Comparison of ENCODE assay signal across 30 cellular contexts in genomic region chr9:29976981-29977380, GRCh38.
"Had no signal": no experiment of that assay in that cellular context is flagged by ENCODE, and none has a peak within 500 bp of the region (broad histone marks: within the 10 kb centered on the region; RNA-seq: fewer than 3 reads in every experiment).

No MANE protein-coding gene starts in this region.

- H3K36me3 ChIP-seq: ovary, right lobe of liver, sigmoid colon, suprapubic skin, tibial artery, transverse colon, upper lobe of right lung, uterus had no signal

- ATAC-seq: naive thymus-derived CD8-positive, alpha-beta T cell; natural killer cell treated with Interleukin-12 subunit alpha and Interleukin-12 subunit beta and Interleukin-15 and Interleukin-18, amount 100 ng/mL, for 72 hours; psoas muscle; right cardiac atrium; right lobe of liver; stimulated activated memory B cell treated with anti-CD40 and anti-IgM and Interleukin-4, amounts not matched to agents 10 μg/mL and 1 μg/mL and 100 μg/mL, for 72 hours; stimulated activated naive CD8-positive, alpha-beta T cell treated with anti-CD3 and anti-CD28 coated beads, Interleukin-15, amount 100 ng/mL, for 72 hours; stimulated activated naive CD8-positive, alpha-beta T cell treated with anti-CD3 and anti-CD28 coated beads, Interleukin-15, Interleukin-2, amounts not matched to agents 100 U/mL and 50 U/mL, for 24 hours; upper lobe of right lung had no signal

- H3K27me3 Mint-ChIP-seq: naive thymus-derived CD8-positive, alpha-beta T cell; natural killer cell treated with Interleukin-12 subunit alpha and Interleukin-12 subunit beta and Interleukin-15 and Interleukin-18, amount 100 ng/mL, for 72 hours; progenitor cell of endocrine pancreas; stimulated activated memory B cell treated with anti-CD40 and anti-IgM and Interleukin-4, amounts not matched to agents 10 μg/mL and 1 μg/mL and 100 μg/mL, for 72 hours; stimulated activated naive CD8-positive, alpha-beta T cell treated with anti-CD3 and anti-CD28 coated beads, Interleukin-15, amount 100 ng/mL, for 72 hours; type B pancreatic cell had no signal

- H3K4me3 Mint-ChIP-seq: naive thymus-derived CD8-positive, alpha-beta T cell; natural killer cell treated with Interleukin-12 subunit alpha and Interleukin-12 subunit beta and Interleukin-15 and Interleukin-18, amount 100 ng/mL, for 72 hours; nephron progenitor cell; neural crest cell; stimulated activated memory B cell treated with anti-CD40 and anti-IgM and Interleukin-4, amounts not matched to agents 10 μg/mL and 1 μg/mL and 100 μg/mL, for 72 hours; stimulated activated naive CD8-positive, alpha-beta T cell treated with anti-CD3 and anti-CD28 coated beads, Interleukin-15, amount 100 ng/mL, for 72 hours; type B pancreatic cell had no signal

- H3K4me1 Mint-ChIP-seq: naive thymus-derived CD8-positive, alpha-beta T cell; nephron progenitor cell; neural crest cell; stimulated activated memory B cell treated with anti-CD40 and anti-IgM and Interleukin-4, amounts not matched to agents 10 μg/mL and 1 μg/mL and 100 μg/mL, for 72 hours; stimulated activated naive CD8-positive, alpha-beta T cell treated with anti-CD3 and anti-CD28 coated beads, Interleukin-15, amount 100 ng/mL, for 72 hours had no signal

- H2AFZ ChIP-seq: parathyroid adenoma had no signal

- H3K27ac ChIP-seq: ovary, parathyroid adenoma, psoas muscle, right lobe of liver, sigmoid colon, suprapubic skin, testis, tibial artery, transverse colon, upper lobe of right lung, uterus had no signal

- H3K79me2 ChIP-seq: parathyroid adenoma had no signal

- H3K27me3 ChIP-seq: ovary, right lobe of liver, sigmoid colon, suprapubic skin, testis, tibial artery, transverse colon, upper lobe of right lung, uterus had no signal

- H3K36me3 Mint-ChIP-seq: naive thymus-derived CD8-positive, alpha-beta T cell; stimulated activated memory B cell treated with anti-CD40 and anti-IgM and Interleukin-4, amounts not matched to agents 10 μg/mL and 1 μg/mL and 100 μg/mL, for 72 hours; type B pancreatic cell had no signal

- H3K9me3 ChIP-seq: ovary, psoas muscle, right lobe of liver, sigmoid colon, suprapubic skin, testis, tibial artery, transverse colon, upper lobe of right lung, uterus had no signal

- H3K9ac ChIP-seq: parathyroid adenoma had no signal

- H3K4me1 ChIP-seq: parathyroid adenoma, psoas muscle, right lobe of liver, sigmoid colon, suprapubic skin, testis, tibial artery, transverse colon, upper lobe of right lung, uterus had no signal

- H3K9me3 Mint-ChIP-seq: naive thymus-derived CD8-positive, alpha-beta T cell; nephron progenitor cell; neural crest cell; type B pancreatic cell had no signal

- H3K4me3 ChIP-seq: ovary, psoas muscle, right lobe of liver, sigmoid colon, suprapubic skin, testis, tibial artery, transverse colon, upper lobe of right lung, uterus had no signal

- H3K27ac Mint-ChIP-seq: natural killer cell treated with Interleukin-12 subunit alpha and Interleukin-12 subunit beta and Interleukin-15 and Interleukin-18, amount 100 ng/mL, for 72 hours; nephron progenitor cell; progenitor cell of endocrine pancreas; stimulated activated memory B cell treated with anti-CD40 and anti-IgM and Interleukin-4, amounts not matched to agents 10 μg/mL and 1 μg/mL and 100 μg/mL, for 72 hours; stimulated activated naive CD8-positive, alpha-beta T cell treated with anti-CD3 and anti-CD28 coated beads, Interleukin-15, amount 100 ng/mL, for 72 hours; type B pancreatic cell had no signal

- DNase-seq: naive thymus-derived CD8-positive, alpha-beta T cell; nephron progenitor cell; occipital lobe; ovary; psoas muscle; right cardiac atrium; right lobe of liver; sigmoid colon; small intestine; stimulated activated CD4-positive, alpha-beta T cell treated with anti-CD3 and anti-CD28 coated beads, Interleukin-12 subunit alpha, Interleukin-12 subunit beta, amount 100 ng/mL, for 4 hours; stimulated activated CD4-positive, alpha-beta T cell treated with anti-CD3 and anti-CD28 coated beads, Interleukin-1b, Interleukin-23, amount 100 ng/mL, for 48 hours; stimulated activated CD4-positive, alpha-beta T cell treated with anti-CD3 and anti-CD28 coated beads, Interleukin-4, amount 100 ng/mL, for 1 hour; stimulated activated CD4-positive, alpha-beta T cell treated with anti-CD3 and anti-CD28 coated beads, Interleukin-4, amount 100 ng/mL, for 4 hours; stimulated activated CD8-positive, alpha-beta memory T cell treated with anti-CD3 and anti-CD28 coated beads, Interleukin-4, amount 100 ng/mL, for 48 hours; stimulated activated naive CD4-positive, alpha-beta T cell; stimulated activated naive CD8-positive, alpha-beta T cell treated with anti-CD3 and anti-CD28 coated beads, Interleukin-15, amount 100 ng/mL, for 72 hours; stimulated activated naive CD8-positive, alpha-beta T cell treated with anti-CD3 and anti-CD28 coated beads, Interleukin-15, Interleukin-2, amounts not matched to agents 100 U/mL and 50 U/mL, for 24 hours; substantia nigra; testis; tibial artery; transverse colon; upper lobe of right lung; uterus had no signal
